Comparison of ENCODE assay signal across 1 cellular context in the genomic region with DNA sequence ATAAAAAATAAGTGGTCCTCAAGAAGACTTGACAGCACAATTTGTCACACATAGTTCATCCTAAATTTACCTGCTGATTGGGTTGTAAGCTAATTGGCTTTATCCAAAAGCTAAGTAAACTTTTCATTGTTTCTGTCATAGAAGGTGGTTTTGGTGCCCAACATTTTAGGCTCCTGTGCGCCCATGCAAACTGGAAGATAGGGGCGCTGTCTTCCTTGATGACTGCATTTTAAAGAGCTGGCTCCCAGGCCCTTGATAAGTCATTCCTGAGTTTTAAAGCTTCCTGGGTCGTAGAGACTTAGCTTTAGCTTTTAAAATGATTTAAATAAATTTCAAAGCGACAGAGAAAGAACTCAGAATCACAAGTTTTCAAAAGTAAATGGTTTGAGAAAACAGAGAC.
TF ChIP-seq lines count a peak whose summit lies in the region.

No MANE protein-coding gene starts in this region.

TF ChIP-seq in HCT116, 20 proteins besides CTCF, POLR2A, EP300 and RAD21 (continued from another document):
- TF ChIP-seq, protein P1, sequence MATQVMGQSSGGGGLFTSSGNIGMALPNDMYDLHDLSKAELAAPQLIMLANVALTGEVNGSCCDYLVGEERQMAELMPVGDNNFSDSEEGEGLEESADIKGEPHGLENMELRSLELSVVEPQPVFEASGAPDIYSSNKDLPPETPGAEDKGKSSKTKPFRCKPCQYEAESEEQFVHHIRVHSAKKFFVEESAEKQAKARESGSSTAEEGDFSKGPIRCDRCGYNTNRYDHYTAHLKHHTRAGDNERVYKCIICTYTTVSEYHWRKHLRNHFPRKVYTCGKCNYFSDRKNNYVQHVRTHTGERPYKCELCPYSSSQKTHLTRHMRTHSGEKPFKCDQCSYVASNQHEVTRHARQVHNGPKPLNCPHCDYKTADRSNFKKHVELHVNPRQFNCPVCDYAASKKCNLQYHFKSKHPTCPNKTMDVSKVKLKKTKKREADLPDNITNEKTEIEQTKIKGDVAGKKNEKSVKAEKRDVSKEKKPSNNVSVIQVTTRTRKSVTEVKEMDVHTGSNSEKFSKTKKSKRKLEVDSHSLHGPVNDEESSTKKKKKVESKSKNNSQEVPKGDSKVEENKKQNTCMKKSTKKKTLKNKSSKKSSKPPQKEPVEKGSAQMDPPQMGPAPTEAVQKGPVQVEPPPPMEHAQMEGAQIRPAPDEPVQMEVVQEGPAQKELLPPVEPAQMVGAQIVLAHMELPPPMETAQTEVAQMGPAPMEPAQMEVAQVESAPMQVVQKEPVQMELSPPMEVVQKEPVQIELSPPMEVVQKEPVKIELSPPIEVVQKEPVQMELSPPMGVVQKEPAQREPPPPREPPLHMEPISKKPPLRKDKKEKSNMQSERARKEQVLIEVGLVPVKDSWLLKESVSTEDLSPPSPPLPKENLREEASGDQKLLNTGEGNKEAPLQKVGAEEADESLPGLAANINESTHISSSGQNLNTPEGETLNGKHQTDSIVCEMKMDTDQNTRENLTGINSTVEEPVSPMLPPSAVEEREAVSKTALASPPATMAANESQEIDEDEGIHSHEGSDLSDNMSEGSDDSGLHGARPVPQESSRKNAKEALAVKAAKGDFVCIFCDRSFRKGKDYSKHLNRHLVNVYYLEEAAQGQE (IDR thresholded peaks at IDR 0.05; ENCODE audit: low read depth) = no peak
- TF ChIP-seq POLR2AphosphoS5 (IDR thresholded peaks at IDR 0.05; ENCODE audit: low read depth, low read length) (no peak), TCF7L2 (IDR thresholded peaks at IDR 0.05; ENCODE audit: borderline replicate concordance, extremely low read depth, insufficient read depth, insufficient read length) (no peak), CBX3 (IDR thresholded peaks at IDR 0.05; ENCODE audit: low read depth) (no peak), EGR1 (IDR thresholded peaks at IDR 0.05; ENCODE audit: low read depth) (no peak), FOSL1 (IDR thresholded peaks at IDR 0.05; ENCODE audit: low read depth) (no peak), SRF (IDR thresholded peaks at IDR 0.05; ENCODE audit: low read depth) (no peak), ZBTB33 (IDR thresholded peaks at IDR 0.05; ENCODE audit: extremely low read depth, insufficient replicate concordance, low read length) (no peak), EZH2 (IDR thresholded peaks at IDR 0.05) (no peak)
